Comparison of ENCODE assay signal across 32 cellular contexts in genomic region chr3:105398407-105398806, GRCh38. TPM values are rescaled to one million over a fixed set of nuclear protein-coding genes. Genes with fewer than 3 reads are reported as not detected.
DNase-seq lines count a peak whose midpoint lies in the region; ATAC-seq and TF ChIP-seq lines count a peak whose summit lies in the region.
"Had no signal": no experiment of that assay in that cellular context is flagged by ENCODE, and none has a peak within 500 bp of the region (broad histone marks: within the 10 kb centered on the region; RNA-seq: fewer than 3 reads in every experiment).

No MANE protein-coding gene starts in this region.

- H3K9ac ChIP-seq in HCT116 (ENCODE audit: low read length) (no peak overlapping the region), smooth muscle cell (ENCODE audit: low read depth) (no peak overlapping the region)
- H3K9ac ChIP-seq: KMS-11, neural progenitor cell had no signal

- CTCF ChIA-PET in HCT116 (lab: Charles Lee) = no interaction called here

- H4K20me1 ChIP-seq in HCT116 (ENCODE audit: insufficient read depth) (no peaks in the 10 kb centered on the region), smooth muscle cell (ENCODE audit: low read depth) (no peaks in the 10 kb centered on the region)

- TF ChIP-seq CTCF in HCT116 (IDR thresholded peaks at IDR 0.05 in 2 of 3, conservative IDR thresholded peaks at IDR 0.05 in 1 of 3; ENCODE audit: borderline replicate concordance in 1 of 3, insufficient read depth in 1 of 3, low read depth in 2 of 3, low read length in 2 of 3) (no peak), RWPE2 (IDR thresholded peaks at IDR 0.05; ENCODE audit: poor library complexity, severe bottlenecking) (no peak), smooth muscle cell (IDR thresholded peaks at IDR 0.05; ENCODE audit: borderline replicate concordance, insufficient read depth, poor library complexity, severe bottlenecking) (no peak), testis (IDR thresholded peaks at IDR 0.05) (no peak)

- H3K79me2 ChIP-seq in HCT116 (ENCODE audit: insufficient read depth, low read length) (peaks cover 75% of the 10 kb centered on the region), smooth muscle cell (ENCODE audit: low read depth) (peaks cover 88% of the 10 kb centered on the region)

- POLR2A ChIA-PET in HCT116 (lab: Charles Lee) = no interaction called here

- no peaks in the 10 kb centered on the region for H3K36me3 ChIP-seq in HCT116 (ENCODE audit: control insufficient read depth in 1 of 2, insufficient read depth in 2 of 2, low read length in 2 of 2)
- H3K36me3 ChIP-seq in RWPE2 (ENCODE audit: low read depth) = peaks cover 10% of the 10 kb centered on the region
- H3K36me3 ChIP-seq in smooth muscle cell (ENCODE audit: low read depth) = peaks cover 3% of the 10 kb centered on the region
- H3K36me3 ChIP-seq in testis (ENCODE audit: low read depth, missing control alignments) = no peaks in the 10 kb centered on the region
- H3K36me3 ChIP-seq: neural progenitor cell, suprapubic skin, WERI-Rb-1 had no signal

- RAD21 ChIA-PET in HCT116 (lab: Charles Lee; ENCODE audit: low non-redundant PET in 1 of 2, low total read pairs in 2 of 2, uncharacterized antibody in 2 of 2, unreplicated experiment in 2 of 2) = no interaction called here

- DNase-seq in HCT116 (ENCODE audit: low read depth, low spot score) = no peak
- peak; percentile 86 for DNase-seq in NCI-H146 treated with DMSO at 0.1 percent for 48 hours (lab: John Stamatoyannopoulos, UW; ENCODE audit: unreplicated experiment)
- no peak for DNase-seq in RWPE2 (ENCODE audit: low spot score)
- no peak for DNase-seq in smooth muscle cell (lab: John Stamatoyannopoulos, UW; ENCODE audit: unreplicated experiment)
- no peak for DNase-seq in stimulated activated CD4-positive, alpha-beta T cell treated with anti-CD3 and anti-CD28 coated beads, Interleukin-1b, Interleukin-23, amount 100 ng/mL, for 48 hours
- DNase-seq in testis = no peak
- DNase-seq: activated CD4-positive, alpha-beta T cell treated with anti-CD3 and anti-CD28 coated beads for 48 hours; activated CD8-positive, alpha-beta memory T cell treated with anti-CD3 and anti-CD28 coated beads for 24 hours; activated gamma-delta T cell treated with Interleukin-2 at 50 U/mL for 16 hours; activated naive CD8-positive, alpha-beta T cell treated with anti-CD3 and anti-CD28 coated beads, Interleukin-2, amount 50 U/mL, for 24 hours; activated T-cell treated with anti-CD3 and anti-CD28 coated beads, Interleukin-2, amount 50 U/mL, for 24 hours; CD4-positive, CD25-positive, alpha-beta regulatory T cell; cerebellar nuclear complex; DMS79; GF-D8; hypothalamus; immature natural killer cell; NCI-H187 treated with DMSO at 0.1 percent for 48 hours; PC-9; posterior cingulate gyrus; right lobe of liver; SHP77 treated with DMSO at 0.1 percent for 48 hours; stimulated activated CD4-positive, alpha-beta T cell treated with anti-CD3 and anti-CD28 coated beads, Interleukin-12 subunit alpha, Interleukin-12 subunit beta, amount 100 ng/mL, for 4 hours; stimulated activated CD4-positive, alpha-beta T cell treated with anti-CD3 and anti-CD28 coated beads, Interleukin-4, amount 100 ng/mL, for 24 hours; SW 1271; T-helper 9 cell; WERI-Rb-1 had no signal

- no peak for TF ChIP-seq RAD21 in HCT116 (IDR thresholded peaks at IDR 0.05; ENCODE audit: low read depth)

- no TSS peak for BruUV-seq in HCT116 (replicated peaks; lab: Mats Ljungman, UMichigan)

- H2AFZ ChIP-seq in HCT116 (ENCODE audit: low read depth, low read length, poor library complexity, severe bottlenecking) (no peak overlapping the region), smooth muscle cell (ENCODE audit: low read depth) (no peak overlapping the region)
- H2AFZ ChIP-seq: neural progenitor cell, PC-9 had no signal

- H3K27me3 ChIP-seq in HCT116 (ENCODE audit: insufficient read depth, low read length) (no peaks in the 10 kb centered on the region), RWPE2 (ENCODE audit: insufficient read depth, poor library complexity, severe bottlenecking) (no peaks in the 10 kb centered on the region), smooth muscle cell (ENCODE audit: low read depth) (no peaks in the 10 kb centered on the region), testis (no peaks in the 10 kb centered on the region)
- H3K27me3 ChIP-seq: neural progenitor cell, right lobe of liver, suprapubic skin had no signal

- TF ChIP-seq POLR2A in HCT116 (IDR thresholded peaks at IDR 0.05; ENCODE audit: borderline replicate concordance, extremely low read depth, insufficient read depth, insufficient read length) (no peak), testis (IDR thresholded peaks at IDR 0.05) (no peak)

- no peaks in the 10 kb centered on the region for H3K9me2 ChIP-seq in HCT116 (ENCODE audit: insufficient read depth)

- peaks cover 0 to 2% of the 10 kb centered on the region in 2 experiments; a peak in 1 of 4 replicates for H3K9me3 ChIP-seq in HCT116 (ENCODE audit: control insufficient read depth in 1 of 2, insufficient read depth in 1 of 2, low read depth in 1 of 2, low read length in 2 of 2)
- no peaks in the 10 kb centered on the region for H3K9me3 ChIP-seq in RWPE2 (ENCODE audit: severe bottlenecking)
- no peaks in the 10 kb centered on the region for H3K9me3 ChIP-seq in smooth muscle cell (replicated peaks; ENCODE audit: low read depth)
- no peaks in the 10 kb centered on the region for H3K9me3 ChIP-seq in testis
- H3K9me3 ChIP-seq: right lobe of liver, suprapubic skin had no signal

- H3K4me2 ChIP-seq in HCT116 (ENCODE audit: low read length) = peak overlapping the region; percentile 2; the same call in 1 of the 2 replicates
- peak overlapping the region; percentile 15 for H3K4me2 ChIP-seq in smooth muscle cell
- H3K4me2 ChIP-seq: KMS-11, neural progenitor cell, PC-9 had no signal

- H3F3A ChIP-seq in smooth muscle cell (ENCODE audit: low read depth) = peaks cover 24% of the 10 kb centered on the region

- intact Hi-C loops in HCT116 (cut with micrococcal nuclease) = no loop called here
- intact Hi-C loops in testis (cut with DNase I; ENCODE audit: low total_unique reads) = no loop called here

- H3K4me3 ChIP-seq in HCT116 (replicated peaks in 1 of 2; ENCODE audit: low read depth in 1 of 2, low read length in 2 of 2) = no peak overlapping the region
- no peak overlapping the region for H3K4me3 ChIP-seq in RWPE2 (ENCODE audit: severe bottlenecking)
- H3K4me3 ChIP-seq in smooth muscle cell = no peak overlapping the region
- H3K4me3 ChIP-seq in testis = no peak overlapping the region
- H3K4me3 ChIP-seq: neural progenitor cell, PC-9, right lobe of liver, suprapubic skin had no signal

- H3K4me1 ChIP-seq in HCT116 (ENCODE audit: control insufficient read depth in 1 of 2, insufficient read depth in 2 of 2, low read length in 2 of 2) (peaks cover 31 to 55% of the 10 kb centered on the region in 2 experiments), RWPE2 (ENCODE audit: insufficient read depth, poor library complexity, severe bottlenecking) (peaks cover 70% of the 10 kb centered on the region), smooth muscle cell (ENCODE audit: low read depth) (peaks cover 25% of the 10 kb centered on the region), testis (no peaks in the 10 kb centered on the region)
- H3K4me1 ChIP-seq: neural progenitor cell, suprapubic skin had no signal

- ATAC-seq in HCT116 = no peak
- ATAC-seq in RWPE2 (ENCODE audit: low read depth) = no peak
- no peak for ATAC-seq in HG03439 (IDR thresholded peaks at IDR 0.05; ENCODE audit: unreplicated experiment)
- ATAC-seq: activated naive CD8-positive, alpha-beta T cell treated with anti-CD3 and anti-CD28 coated beads, Interleukin-2, amount 50 U/mL, for 24 hours; stimulated activated memory B cell treated with anti-CD40 and anti-IgM and Interleukin-4, amounts not matched to agents 10 μg/mL and 1 μg/mL and 100 μg/mL, for 72 hours had no signal

- H3K27ac ChIP-seq in HCT116 (ENCODE audit: low read depth, low read length) = no peak overlapping the region
- H3K27ac ChIP-seq in RWPE2 (ENCODE audit: poor library complexity, severe bottlenecking) = peak overlapping the region; percentile 98
- peak overlapping the region; percentile 99 for H3K27ac ChIP-seq in smooth muscle cell (ENCODE audit: low read depth)
- H3K27ac ChIP-seq in testis = no peak overlapping the region
- H3K27ac ChIP-seq: KMS-11, neural progenitor cell, PC-9, right lobe of liver, suprapubic skin, WERI-Rb-1 had no signal

TF ChIP-seq in HCT116, 20 proteins besides CTCF, POLR2A, EP300 and RAD21:
- TF ChIP-seq MAX (IDR thresholded peaks at IDR 0.05) (no peak), EZH2 (IDR thresholded peaks at IDR 0.05) (no peak), JUND (IDR thresholded peaks at IDR 0.05) (no peak), FOSL1 (IDR thresholded peaks at IDR 0.05; ENCODE audit: low read depth) (no peak), EGR1 (IDR thresholded peaks at IDR 0.05; ENCODE audit: low read depth) (no peak), ZFX (IDR thresholded peaks at IDR 0.05) (no peak), ATF3 (IDR thresholded peaks at IDR 0.05) (no peak), SP1 (IDR thresholded peaks at IDR 0.05; ENCODE audit: low read depth) (no peak), TCF7L2 (IDR thresholded peaks at IDR 0.05; ENCODE audit: borderline replicate concordance, extremely low read depth, insufficient read depth, insufficient read length) (no peak), SRF (IDR thresholded peaks at IDR 0.05; ENCODE audit: low read depth) (no peak), YY1 (IDR thresholded peaks at IDR 0.05; ENCODE audit: extremely low read depth, insufficient replicate concordance, low read depth, low read length) (no peak)

RNA-seq across cellular contexts. Expression of gene ALCAM, which starts 31.7 kb away (rescaled TPM):
- 56.7 TPM for total RNA-seq in HCT116 (2021; ENCODE audit: unreplicated experiment)
- 41.7 and 41.9 TPM in 2 replicates for polyA plus RNA-seq in HCT116 (2012)
- 314 and 372 TPM in 2 replicates for total RNA-seq in smooth muscle cell
- 92.7 and 110 TPM in 2 replicates for polyA plus RNA-seq in smooth muscle cell
- total RNA-seq in testis = 1 to 10 TPM; 8.3 to 8.7 TPM
- 9.0 TPM for polyA plus RNA-seq in testis (ENCODE audit: insufficient read depth, low read depth, low replicate concordance)

Comparison
In these comparisons a context has a peak if more than half of its experiments do, and no peak if none do; other contexts are left out.
1. H3K27ac ChIP-seq: peak in RWPE2 (single experiment) and smooth muscle cell (single experiment); none in HCT116 (single experiment) and testis (0 of 2).